In genomic region chr22:33793464-33793863, GRCh38 we compare ENCODE assay signal across 26 cellular contexts.
A peak's percentile ranks its signal among the peaks of the same experiment; 100 is the strongest.
DNase-seq lines count a peak whose midpoint lies in the region; ATAC-seq and TF ChIP-seq lines count a peak whose summit lies in the region.
"Had no signal": no experiment of that assay in that cellular context is flagged by ENCODE, and none has a peak within 500 bp of the region (broad histone marks: within the 10 kb centered on the region; RNA-seq: fewer than 3 reads in every experiment).

No MANE protein-coding gene starts in this region.

- H4K20me1 ChIP-seq in GM23338 (replicated peaks; ENCODE audit: insufficient read depth), result peaks cover 26% of the 10 kb centered on the region
- H4K20me1 ChIP-seq in smooth muscle cell (ENCODE audit: low read depth), result peaks cover 6% of the 10 kb centered on the region

- no peak for TF ChIP-seq EP300 in esophagus muscularis mucosa (IDR thresholded peaks at IDR 0.05)

- peaks cover 45% of the 10 kb centered on the region for H3K9me3 Mint-ChIP-seq in GM23338

- no peak for TF ChIP-seq CTCF in GM23338 (conservative IDR thresholded peaks at IDR 0.05; ENCODE audit: low read depth in 2 of 2)
- no peak for TF ChIP-seq CTCF in esophagus muscularis mucosa (IDR thresholded peaks at IDR 0.05)
- no peak for TF ChIP-seq CTCF in smooth muscle cell (IDR thresholded peaks at IDR 0.05; ENCODE audit: borderline replicate concordance, insufficient read depth, poor library complexity, severe bottlenecking)
- TF ChIP-seq CTCF in Peyer's patch (IDR thresholded peaks at IDR 0.05), result no peak

- H3K9ac ChIP-seq in mucosa of stomach (ENCODE audit: low read length) (peak overlapping the region; percentile 23), smooth muscle cell (ENCODE audit: low read depth) (no peak overlapping the region)

- 0 out of 2 replicates have a peak overlapping the region, but pooled peaks have one; percentile 3 for H3K27ac ChIP-seq in GM23338 (ENCODE audit: low read depth)
- H3K27ac ChIP-seq in esophagus muscularis mucosa (replicated peaks in 1 of 4), result peak overlapping the region; percentile 57 to 74 (median 70)
- H3K27ac ChIP-seq in smooth muscle cell (ENCODE audit: low read depth), result peak overlapping the region; percentile 31
- peak overlapping the region in 1 of 4 donors; percentile 60 for H3K27ac ChIP-seq in Peyer's patch
- H3K27ac ChIP-seq: breast epithelium, testis had no signal

- intact Hi-C loops in esophagus muscularis mucosa (cut with DNase I), result no loop called here

- H2AFZ ChIP-seq in GM23338 (no peak overlapping the region), smooth muscle cell (ENCODE audit: low read depth) (no peak overlapping the region)

- DNase-seq in GM23338 (ENCODE audit: low spot score) (no peak), esophagus muscularis mucosa (ENCODE audit: extremely low spot score) (no peak), smooth muscle cell (lab: John Stamatoyannopoulos, UW; ENCODE audit: unreplicated experiment) (no peak), NCI-H524 treated with DMSO at 0.1 percent for 48 hours (lab: John Stamatoyannopoulos, UW) (no peak), 8988T (no peak), NAMALWA (ENCODE audit: low spot score) (no peak), Peyer's patch (no peak)
- DNase-seq: activated CD4-positive, alpha-beta T cell treated with anti-CD3 and anti-CD28 coated beads, Interleukin-2, amount 10 ng/mL, durations not matched to agents 24 days and 14 days; activated CD8-positive, alpha-beta memory T cell treated with anti-CD3 and anti-CD28 coated beads, Interleukin-2, amount 10 ng/mL, durations not matched to agents 7 days and 5 days; activated naive CD4-positive, alpha-beta T cell treated with Interleukin-2 at 50 U/mL for 16 hours; activated T-cell treated with anti-CD3 and anti-CD28 coated beads, Interleukin-2, amount 50 U/mL, for 72 hours; amniotic stem cell; C1 segment of cervical spinal cord; glutamatergic neuron; H9; Karpas-422; NCI-H146; NCI-H524; stimulated activated CD4-positive, alpha-beta T cell treated with anti-CD3 and anti-CD28 coated beads, Interleukin-1b, Interleukin-23, amount 100 ng/mL, for 48 hours; testis had no signal

- peaks cover 5% of the 10 kb centered on the region for H3K27me3 Mint-ChIP-seq in GM23338 (ENCODE audit: insufficient read depth, low read depth, poor library complexity)
- H3K27me3 Mint-ChIP-seq: activated CD4-positive, alpha-beta T cell treated with anti-CD3 and anti-CD28 coated beads, Interleukin-2, amount 10 ng/mL, durations not matched to agents 24 days and 14 days; activated CD8-positive, alpha-beta memory T cell treated with anti-CD3 and anti-CD28 coated beads, Interleukin-2, amount 10 ng/mL, durations not matched to agents 7 days and 5 days; dendritic cell treated with granulocyte-macrophage colony-stimulating factor and Interleukin-4, amounts not matched to agents 40 ng/mL and 50 ng/mL, for 4 days had no signal

- TF ChIP-seq POLR2A in esophagus muscularis mucosa (IDR thresholded peaks at IDR 0.05; ENCODE audit: low read depth), result no peak
- no peak for TF ChIP-seq POLR2A in Peyer's patch (IDR thresholded peaks at IDR 0.05)

- no peaks in the 10 kb centered on the region for H3K9me2 ChIP-seq in GM23338 (ENCODE audit: insufficient read depth)

- WGBS in esophagus muscularis mucosa, result 41% methylated on average over 3 of the region's 3 CpGs
- WGBS in smooth muscle cell (ENCODE audit: low lambda C conversion rate), result 59% methylated on average over 3 of the region's 3 CpGs

- H3F3A ChIP-seq in GM23338 (replicated peaks; ENCODE audit: low read depth) (no peaks in the 10 kb centered on the region), smooth muscle cell (ENCODE audit: low read depth) (no peaks in the 10 kb centered on the region)

- peaks cover 0 to 6% (median 5%) of the 10 kb centered on the region in 4 donors for H3K9me3 ChIP-seq in esophagus muscularis mucosa
- no peaks in the 10 kb centered on the region for H3K9me3 ChIP-seq in mucosa of stomach (ENCODE audit: control insufficient read depth, low read length)
- no peaks in the 10 kb centered on the region for H3K9me3 ChIP-seq in smooth muscle cell (replicated peaks; ENCODE audit: low read depth)
- H3K9me3 ChIP-seq in Peyer's patch, result peaks cover 0 to 7% (median 0%) of the 10 kb centered on the region in 4 donors
- H3K9me3 ChIP-seq: testis had no signal

- H3K79me2 ChIP-seq in GM23338 (replicated peaks; ENCODE audit: insufficient read depth) (peaks cover 100% of the 10 kb centered on the region), smooth muscle cell (ENCODE audit: low read depth) (no peaks in the 10 kb centered on the region)

- H3K27me3 ChIP-seq in GM23338 (ENCODE audit: insufficient read depth) (no peaks in the 10 kb centered on the region), esophagus muscularis mucosa (no peaks in the 10 kb centered on the region), mucosa of stomach (ENCODE audit: control insufficient read depth, insufficient read depth, low read length) (no peaks in the 10 kb centered on the region), smooth muscle cell (ENCODE audit: low read depth) (no peaks in the 10 kb centered on the region), Peyer's patch (no peaks in the 10 kb centered on the region)
- H3K27me3 ChIP-seq: breast epithelium, testis had no signal

- ATAC-seq in GM23338, result no peak
- ATAC-seq: activated CD8-positive, alpha-beta memory T cell treated with anti-CD3 and anti-CD28 coated beads, Interleukin-2, amount 10 ng/mL, durations not matched to agents 7 days and 5 days; activated T-cell treated with anti-CD3 and anti-CD28 coated beads, Interleukin-2, amount 50 U/mL, for 72 hours; GM12878; Panc1 had no signal

- H3K4me1 ChIP-seq in GM23338 (ENCODE audit: insufficient read depth), result peaks cover 33% of the 10 kb centered on the region
- peaks cover 21 to 28% (median 24%) of the 10 kb centered on the region in 4 donors for H3K4me1 ChIP-seq in esophagus muscularis mucosa
- H3K4me1 ChIP-seq in mucosa of stomach (ENCODE audit: control insufficient read depth, insufficient read depth, low read length), result no peaks in the 10 kb centered on the region
- peaks cover 7% of the 10 kb centered on the region for H3K4me1 ChIP-seq in smooth muscle cell (ENCODE audit: low read depth)
- no peaks in the 10 kb centered on the region for H3K4me1 ChIP-seq in Peyer's patch
- H3K4me1 ChIP-seq: breast epithelium, testis had no signal

- no peak overlapping the region for H3K4me3 Mint-ChIP-seq in GM23338
- H3K4me3 Mint-ChIP-seq: activated CD4-positive, alpha-beta T cell treated with anti-CD3 and anti-CD28 coated beads, Interleukin-2, amount 10 ng/mL, durations not matched to agents 24 days and 14 days; activated CD8-positive, alpha-beta memory T cell treated with anti-CD3 and anti-CD28 coated beads, Interleukin-2, amount 10 ng/mL, durations not matched to agents 7 days and 5 days; activated T-cell treated with anti-CD3 and anti-CD28 coated beads, Interleukin-2, amount 50 U/mL, for 72 hours; dendritic cell treated with granulocyte-macrophage colony-stimulating factor and Interleukin-4, amounts not matched to agents 40 ng/mL and 50 ng/mL, for 4 days; H9; T-helper 1 cell treated with Interleukin-12 subunit alpha and Interleukin-12 subunit beta and Interleukin-4 antibody, amounts not matched to agents 30 μg/mL and 1 μg/mL, for 36 hours had no signal

- no peak overlapping the region for H3K27ac Mint-ChIP-seq in GM23338
- H3K27ac Mint-ChIP-seq: activated CD4-positive, alpha-beta T cell treated with anti-CD3 and anti-CD28 coated beads, Interleukin-2, amount 10 ng/mL, durations not matched to agents 24 days and 14 days; activated CD8-positive, alpha-beta memory T cell treated with anti-CD3 and anti-CD28 coated beads, Interleukin-2, amount 10 ng/mL, durations not matched to agents 7 days and 5 days; activated T-cell treated with anti-CD3 and anti-CD28 coated beads, Interleukin-2, amount 50 U/mL, for 72 hours; dendritic cell treated with granulocyte-macrophage colony-stimulating factor and Interleukin-4, amounts not matched to agents 40 ng/mL and 50 ng/mL, for 4 days; T-helper 1 cell treated with Interleukin-12 subunit alpha and Interleukin-12 subunit beta and Interleukin-4 antibody, amounts not matched to agents 30 μg/mL and 1 μg/mL, for 36 hours had no signal

- H3K4me2 ChIP-seq in GM23338, result no peak overlapping the region
- peak overlapping the region; percentile 58 for H3K4me2 ChIP-seq in smooth muscle cell

- H3K4me1 Mint-ChIP-seq in GM23338, result peaks cover 43% of the 10 kb centered on the region
- H3K4me1 Mint-ChIP-seq: activated CD4-positive, alpha-beta T cell treated with anti-CD3 and anti-CD28 coated beads, Interleukin-2, amount 10 ng/mL, durations not matched to agents 24 days and 14 days; activated CD8-positive, alpha-beta memory T cell treated with anti-CD3 and anti-CD28 coated beads, Interleukin-2, amount 10 ng/mL, durations not matched to agents 7 days and 5 days had no signal

- H3K36me3 ChIP-seq in GM23338 (ENCODE audit: insufficient read depth), result peaks cover 9% of the 10 kb centered on the region; the same call in 1 of the 2 replicates
- H3K36me3 ChIP-seq in esophagus muscularis mucosa, result no peaks in the 10 kb centered on the region
- H3K36me3 ChIP-seq in mucosa of stomach (ENCODE audit: control insufficient read depth, insufficient read depth, low read length), result no peaks in the 10 kb centered on the region
- no peaks in the 10 kb centered on the region for H3K36me3 ChIP-seq in smooth muscle cell (ENCODE audit: low read depth)
- no peaks in the 10 kb centered on the region for H3K36me3 ChIP-seq in Peyer's patch
- H3K36me3 ChIP-seq: breast epithelium had no signal

- H3K4me3 ChIP-seq in GM23338, result no peak overlapping the region
- H3K4me3 ChIP-seq in esophagus muscularis mucosa, result peak overlapping the region; percentile 8 to 36 (median 28)
- H3K4me3 ChIP-seq in mucosa of stomach (ENCODE audit: low read length), result no peak overlapping the region
- no peak overlapping the region for H3K4me3 ChIP-seq in smooth muscle cell
- no peak overlapping the region for H3K4me3 ChIP-seq in Peyer's patch
- H3K4me3 ChIP-seq: breast epithelium, testis had no signal

- peaks cover 48% of the 10 kb centered on the region for H3K36me3 Mint-ChIP-seq in GM23338 (ENCODE audit: low read depth)

TF ChIP-seq in GM23338, 12 proteins besides CTCF, POLR2A, EP300 and RAD21 (continues in another document):
- TF ChIP-seq ZNF114 (CRISPR knock-in tag; IDR thresholded peaks at IDR 0.05) (no peak), EZH2 (IDR thresholded peaks at IDR 0.05; ENCODE audit: low read depth, unreplicated experiment) (no peak), POLR2AphosphoS5 (IDR thresholded peaks at IDR 0.05; ENCODE audit: low read depth) (no peak), NANOG (IDR thresholded peaks at IDR 0.05; ENCODE audit: borderline replicate concordance) (no peak)

Comparison
In these comparisons a context has a peak if more than half of its experiments do, and no peak if none do; other contexts are left out.
1. H3K4me3 ChIP-seq: peak in esophagus muscularis mucosa (4 of 4); none in GM23338 (single experiment), mucosa of stomach (single experiment), smooth muscle cell (single experiment) and Peyer's patch (0 of 4).